Comparison of ENCODE assay signal across 25 cellular contexts in the genomic region with DNA sequence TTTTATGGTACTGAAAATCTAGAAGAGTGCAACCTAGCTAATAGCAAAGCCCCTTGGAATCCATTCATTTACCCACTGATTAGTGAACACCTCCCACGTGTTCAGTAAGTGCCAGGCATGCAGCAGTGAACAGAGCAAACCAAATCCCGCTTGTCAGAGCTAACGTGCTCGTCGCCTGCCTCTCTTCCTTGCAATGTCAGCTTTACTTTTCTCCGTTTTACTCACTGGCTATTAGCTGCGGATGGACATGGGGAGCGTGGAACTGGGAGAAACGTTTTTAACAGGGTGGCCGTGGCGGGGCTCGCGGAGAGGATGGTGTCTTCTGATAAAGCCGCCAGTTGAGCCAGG.
"Had no signal": no experiment of that assay in that cellular context is flagged by ENCODE, and none has a peak within 500 bp of the region (broad histone marks: within the 10 kb centered on the region; RNA-seq: fewer than 3 reads in every experiment).

No MANE protein-coding gene starts in this region.

- H3K4me3 Mint-ChIP-seq: naive thymus-derived CD8-positive, alpha-beta T cell; nephron progenitor cell; stimulated activated effector memory CD8-positive, alpha-beta T cell treated with anti-CD3 and anti-CD28 coated beads, Interleukin-12 subunit alpha, Interleukin-12 subunit beta, amount 100 ng/mL, for 72 hours had no signal

- H3K27me3 ChIP-seq: colonic mucosa, foreskin keratinocyte, gastroesophageal sphincter, heart right ventricle, neutrophil, pancreas, stomach, thyroid gland, vagina had no signal

- H3K4me1 Mint-ChIP-seq: naive thymus-derived CD8-positive, alpha-beta T cell; stimulated activated effector memory CD8-positive, alpha-beta T cell treated with anti-CD3 and anti-CD28 coated beads, Interleukin-12 subunit alpha, Interleukin-12 subunit beta, amount 100 ng/mL, for 72 hours had no signal

- H3K27ac ChIP-seq: colonic mucosa, esophagus muscularis mucosa, foreskin keratinocyte, gastroesophageal sphincter, heart right ventricle, lower lobe of right lung, neutrophil, pancreas, sigmoid colon, stomach, thyroid gland, vagina had no signal

- H3K9me3 Mint-ChIP-seq: naive thymus-derived CD8-positive, alpha-beta T cell; stimulated activated effector memory CD8-positive, alpha-beta T cell treated with anti-CD3 and anti-CD28 coated beads, Interleukin-12 subunit alpha, Interleukin-12 subunit beta, amount 100 ng/mL, for 72 hours had no signal

- H3K36me3 Mint-ChIP-seq: naive thymus-derived CD8-positive, alpha-beta T cell; stimulated activated effector memory CD8-positive, alpha-beta T cell treated with anti-CD3 and anti-CD28 coated beads, Interleukin-12 subunit alpha, Interleukin-12 subunit beta, amount 100 ng/mL, for 72 hours had no signal

- H3K4me1 ChIP-seq: colonic mucosa, esophagus muscularis mucosa, foreskin keratinocyte, gastroesophageal sphincter, lower lobe of right lung, pancreas, sigmoid colon, stomach, thyroid gland, vagina had no signal

- DNase-seq: colonic mucosa; dermis blood vessel endothelial cell; effector memory CD4-positive, alpha-beta T cell; foreskin keratinocyte; heart right ventricle; hippocampal formation; kidney glomerular epithelial cell; left colon; left ventricle myocardium superior; lower lobe of right lung; naive thymus-derived CD8-positive, alpha-beta T cell; nephron progenitor cell; pancreas; sigmoid colon; stimulated activated CD4-positive, alpha-beta T cell treated with anti-CD3 and anti-CD28 coated beads, Interleukin-2, amount 100 ng/mL, for 24 hours; stimulated activated CD4-positive, alpha-beta T cell treated with anti-CD3 and anti-CD28 coated beads, Interleukin-4, amount 100 ng/mL, for 24 hours; stimulated activated naive CD4-positive, alpha-beta T cell treated with Interleukin-2 at 50 U/mL for 16 hours; stomach; thyroid gland; trophoblast cell had no signal

- H3K27ac Mint-ChIP-seq: naive thymus-derived CD8-positive, alpha-beta T cell; nephron progenitor cell; stimulated activated effector memory CD8-positive, alpha-beta T cell treated with anti-CD3 and anti-CD28 coated beads, Interleukin-12 subunit alpha, Interleukin-12 subunit beta, amount 100 ng/mL, for 72 hours had no signal

- H3K36me3 ChIP-seq: colonic mucosa, esophagus muscularis mucosa, gastroesophageal sphincter, heart right ventricle, lower lobe of right lung, neutrophil, pancreas, sigmoid colon, stomach, thyroid gland, vagina had no signal

- ATAC-seq: foreskin keratinocyte; gastroesophageal sphincter; heart right ventricle; left colon; left ventricle myocardium superior; naive thymus-derived CD8-positive, alpha-beta T cell; pancreas; stimulated activated effector memory CD8-positive, alpha-beta T cell treated with anti-CD3 and anti-CD28 coated beads, Interleukin-12 subunit alpha, Interleukin-12 subunit beta, amount 100 ng/mL, for 72 hours had no signal

- H3K9me3 ChIP-seq: colonic mucosa, esophagus muscularis mucosa, gastroesophageal sphincter, lower lobe of right lung, neutrophil, pancreas, stomach, thyroid gland, vagina had no signal

- H3K4me3 ChIP-seq: colonic mucosa, esophagus muscularis mucosa, gastroesophageal sphincter, heart right ventricle, lower lobe of right lung, pancreas, sigmoid colon, stomach, thyroid gland, vagina had no signal
